16 cellular contexts compared by ENCODE assay signal in genomic region chr5:28110756-28111155, GRCh38.
DNase-seq lines count a peak whose midpoint lies in the region; ATAC-seq and TF ChIP-seq lines count a peak whose summit lies in the region.
"Had no signal": no experiment of that assay in that cellular context is flagged by ENCODE, and none has a peak within 500 bp of the region (broad histone marks: within the 10 kb centered on the region; RNA-seq: fewer than 3 reads in every experiment).

No MANE protein-coding gene starts in this region.

- no peak for TF ChIP-seq POLR2A in upper lobe of left lung (IDR thresholded peaks at IDR 0.05)

- H2AK5ac ChIP-seq in neuronal stem cell (ENCODE audit: low read depth, low read length) = no peak overlapping the region

- H2BK5ac ChIP-seq in neuronal stem cell (ENCODE audit: low read length) = no peak overlapping the region

- no peaks in the 10 kb centered on the region for H3K36me3 ChIP-seq in DND-41 (ENCODE audit: insufficient read depth, low read length)
- no peaks in the 10 kb centered on the region for H3K36me3 ChIP-seq in neuronal stem cell (replicated peaks in 1 of 2; ENCODE audit: control insufficient read depth in 2 of 2, insufficient read depth in 2 of 2, low read length in 2 of 2)
- H3K36me3 ChIP-seq in upper lobe of left lung = no peaks in the 10 kb centered on the region
- H3K36me3 ChIP-seq: BLaER1 treated with 17β-estradiol and CSF1 and Interleukin-3, amounts not matched to agents 10 nM and 100 nM had no signal

- no peaks in the 10 kb centered on the region for H3K79me1 ChIP-seq in neuronal stem cell (ENCODE audit: low read depth, low read length)

- 0 out of 2 replicates have a peak overlapping the region, but pooled peaks have one; percentile 26 for H2AFZ ChIP-seq in DND-41 (ENCODE audit: low read depth, low read length)
- peak overlapping the region; percentile 21 for H2AFZ ChIP-seq in neuronal stem cell (ENCODE audit: low read length)

- H4K91ac ChIP-seq in neuronal stem cell (ENCODE audit: low read depth, low read length, poor library complexity) = no peak overlapping the region

- no peak overlapping the region for H2BK120ac ChIP-seq in neuronal stem cell (ENCODE audit: low read depth, low read length)

- DNase-seq in DND-41 (no peak), RPMI7951 (ENCODE audit: low read depth) (peak; percentile 12), fibroblast of pulmonary artery (ENCODE audit: low read depth) (peak; percentile 0), neuronal stem cell (ENCODE audit: low spot score) (no peak), HuH-7.5 (ENCODE audit: low spot score) (no peak), upper lobe of left lung (no peak)
- DNase-seq in T-helper 2 cell treated with Interferon-gamma antibody and Interleukin-4, amounts not matched to agents 5 μg/mL and 100 μg/mL, for 36 hours (ENCODE audit: low spot score) = no peak
- DNase-seq: 8988T; ACHN; Calu3; CD4-positive, CD25-positive, alpha-beta regulatory T cell; DMS 273 treated with DMSO at 0.1 percent for 48 hours; H9 had no signal

- H3K4me3 ChIP-seq in DND-41 (ENCODE audit: low read depth in 1 of 2, low read length in 2 of 2) (no peak overlapping the region), fibroblast of pulmonary artery (replicated peaks; ENCODE audit: low read depth, low read length) (no peak overlapping the region), neuronal stem cell (ENCODE audit: low read length in 2 of 2) (no peak overlapping the region), upper lobe of left lung (no peak overlapping the region)
- H3K4me3 ChIP-seq: BLaER1 treated with 17β-estradiol and CSF1 and Interleukin-3, amounts not matched to agents 10 nM and 100 nM; GM12878; K562 had no signal

- no peaks in the 10 kb centered on the region for H3K36me3 Mint-ChIP-seq in T-helper 2 cell treated with Interferon-gamma antibody and Interleukin-4, amounts not matched to agents 5 μg/mL and 100 μg/mL, for 36 hours (ENCODE audit: low read depth)
- H3K36me3 Mint-ChIP-seq: CD4-positive, CD25-positive, alpha-beta regulatory T cell had no signal

- H3K4me1 Mint-ChIP-seq in T-helper 2 cell treated with Interferon-gamma antibody and Interleukin-4, amounts not matched to agents 5 μg/mL and 100 μg/mL, for 36 hours (ENCODE audit: low read depth) = no peaks in the 10 kb centered on the region
- H3K4me1 Mint-ChIP-seq: CD4-positive, CD25-positive, alpha-beta regulatory T cell had no signal

- no peak overlapping the region for H2BK15ac ChIP-seq in neuronal stem cell (ENCODE audit: low read length)

- no peak overlapping the region for H3K14ac ChIP-seq in neuronal stem cell (ENCODE audit: low read length)

- no peak overlapping the region for H3K18ac ChIP-seq in neuronal stem cell (ENCODE audit: low read length)

- H4K8ac ChIP-seq in neuronal stem cell (ENCODE audit: low read depth, low read length) = no peak overlapping the region

- peaks cover 37% of the 10 kb centered on the region for H3K9me3 Mint-ChIP-seq in T-helper 2 cell treated with Interferon-gamma antibody and Interleukin-4, amounts not matched to agents 5 μg/mL and 100 μg/mL, for 36 hours

- no peak overlapping the region for H3K9ac ChIP-seq in DND-41 (ENCODE audit: low read depth, low read length)
- no peak overlapping the region for H3K9ac ChIP-seq in neuronal stem cell (ENCODE audit: low read depth, low read length, poor library complexity)
- H3K9ac ChIP-seq: BLaER1 treated with 17β-estradiol and CSF1 and Interleukin-3, amounts not matched to agents 10 nM and 100 nM had no signal

- no peaks in the 10 kb centered on the region for H3K9me3 ChIP-seq in DND-41 (ENCODE audit: insufficient read depth, low read length, severe bottlenecking)
- H3K9me3 ChIP-seq in neuronal stem cell (replicated peaks in 1 of 2; ENCODE audit: control insufficient read depth in 2 of 2, insufficient read depth in 1 of 2, low read depth in 1 of 2, low read length in 2 of 2) = peaks cover 0 to 3% of the 10 kb centered on the region in 2 donors
- H3K9me3 ChIP-seq in upper lobe of left lung = no peaks in the 10 kb centered on the region
- H3K9me3 ChIP-seq: BLaER1 treated with 17β-estradiol and CSF1 and Interleukin-3, amounts not matched to agents 10 nM and 100 nM had no signal

- no peak overlapping the region for H2BK12ac ChIP-seq in neuronal stem cell (ENCODE audit: low read length)

- no peaks in the 10 kb centered on the region for H3K27me3 Mint-ChIP-seq in T-helper 2 cell treated with Interferon-gamma antibody and Interleukin-4, amounts not matched to agents 5 μg/mL and 100 μg/mL, for 36 hours (ENCODE audit: low read depth)
- H3K27me3 Mint-ChIP-seq: CD4-positive, CD25-positive, alpha-beta regulatory T cell had no signal

- H3K4me2 ChIP-seq in DND-41 (ENCODE audit: insufficient read depth, low read length) (no peak overlapping the region), neuronal stem cell (ENCODE audit: insufficient read depth, low read length, poor library complexity, severe bottlenecking) (no peak overlapping the region)
- H3K4me2 ChIP-seq: BLaER1 treated with 17β-estradiol and CSF1 and Interleukin-3, amounts not matched to agents 10 nM and 100 nM had no signal

- H3K27me3 ChIP-seq in DND-41 (ENCODE audit: insufficient read depth, low read length, poor library complexity) (no peaks in the 10 kb centered on the region), neuronal stem cell (ENCODE audit: control insufficient read depth in 3 of 3, insufficient read depth in 3 of 3, low read depth in 1 of 3, low read length in 3 of 3) (no peaks in the 10 kb centered on the region), upper lobe of left lung (no peaks in the 10 kb centered on the region)
- H3K27me3 ChIP-seq: BLaER1 treated with 17β-estradiol and CSF1 and Interleukin-3, amounts not matched to agents 10 nM and 100 nM had no signal

- TF ChIP-seq CTCF in DND-41 (IDR thresholded peaks at IDR 0.05; ENCODE audit: borderline replicate concordance, extremely low read depth, low read length, poor library complexity, severe bottlenecking) (no peak), fibroblast of pulmonary artery (IDR thresholded peaks at IDR 0.05; ENCODE audit: low read length, missing control alignments) (no peak), upper lobe of left lung (IDR thresholded peaks at IDR 0.05) (no peak)

- no peak overlapping the region for H3K4ac ChIP-seq in neuronal stem cell (ENCODE audit: low read length)

- WGBS in neuronal stem cell (ENCODE audit: extremely low coverage in 2 of 2, insufficient read length in 2 of 2, insufficient replicate concordance in 1 of 2), 2 donors = no CpG with 5 or more reads among the region's 6 CpGs
- 72 to 73% methylated on average over 6 of the region's 6 CpGs for WGBS in upper lobe of left lung, 2 donors

- TF ChIP-seq EP300 in upper lobe of left lung (IDR thresholded peaks at IDR 0.05) = no peak

- no peaks in the 10 kb centered on the region for H3K79me2 ChIP-seq in DND-41 (ENCODE audit: insufficient read depth, low read length)

- H3K27ac Mint-ChIP-seq in T-helper 2 cell treated with Interferon-gamma antibody and Interleukin-4, amounts not matched to agents 5 μg/mL and 100 μg/mL, for 36 hours = no peak overlapping the region
- H3K27ac Mint-ChIP-seq: CD4-positive, CD25-positive, alpha-beta regulatory T cell; H9 had no signal

- no peak overlapping the region for H3K4me3 Mint-ChIP-seq in T-helper 2 cell treated with Interferon-gamma antibody and Interleukin-4, amounts not matched to agents 5 μg/mL and 100 μg/mL, for 36 hours
- H3K4me3 Mint-ChIP-seq: CD4-positive, CD25-positive, alpha-beta regulatory T cell; H9 had no signal

- H3K27ac ChIP-seq in DND-41 (ENCODE audit: low read length) = no peak overlapping the region
- no peak overlapping the region for H3K27ac ChIP-seq in neuronal stem cell (replicated peaks; ENCODE audit: low read length)
- no peak overlapping the region for H3K27ac ChIP-seq in upper lobe of left lung
- H3K27ac ChIP-seq: BLaER1 treated with 17β-estradiol and CSF1 and Interleukin-3, amounts not matched to agents 10 nM and 100 nM had no signal

- H3K23ac ChIP-seq in neuronal stem cell (ENCODE audit: low read depth, low read length, poor library complexity) = no peak overlapping the region

- ATAC-seq in DND-41 (ENCODE audit: insufficient read depth, low read depth) (no peak), upper lobe of left lung (ENCODE audit: low FRiP score in 2 of 2) (no peak)
- ATAC-seq: GM12878, K562 had no signal

- no peaks in the 10 kb centered on the region for H3K4me1 ChIP-seq in DND-41 (ENCODE audit: insufficient read depth, low read length)
- no peaks in the 10 kb centered on the region for H3K4me1 ChIP-seq in neuronal stem cell (ENCODE audit: control insufficient read depth in 2 of 2, insufficient read depth in 1 of 2, low read depth in 1 of 2, low read length in 2 of 2)
- no peaks in the 10 kb centered on the region for H3K4me1 ChIP-seq in upper lobe of left lung
- H3K4me1 ChIP-seq: BLaER1 treated with 17β-estradiol and CSF1 and Interleukin-3, amounts not matched to agents 10 nM and 100 nM had no signal

- no peaks in the 10 kb centered on the region for H4K20me1 ChIP-seq in DND-41 (ENCODE audit: insufficient read depth, low read length)
- H4K20me1 ChIP-seq: BLaER1 treated with 17β-estradiol and CSF1 and Interleukin-3, amounts not matched to agents 10 nM and 100 nM had no signal

Comparison
In these comparisons a context has a peak if more than half of its experiments do, and no peak if none do; other contexts are left out.
1. DNase-seq: peak in RPMI7951 (single experiment) and fibroblast of pulmonary artery (single experiment); none in DND-41 (single experiment), neuronal stem cell (single experiment), HuH-7.5 (single experiment), T-helper 2 cell treated with Interferon-gamma antibody and Interleukin-4, amounts not matched to agents 5 μg/mL and 100 μg/mL, for 36 hours (single experiment) and upper lobe of left lung (0 of 2).